1 cellular context compared by ENCODE assay signal in genomic region chr1:53311104-53311908, GRCh38.
A peak's percentile ranks its signal among the peaks of the same experiment; 100 is the strongest.
TF ChIP-seq lines count a peak whose summit lies in the region.

No MANE protein-coding gene starts in this region.

TF ChIP-seq in K562, 482 proteins besides CTCF, POLR2A, EP300 and RAD21:
- no peak for TF ChIP-seq ZBTB9 (CRISPR knock-in tag; IDR thresholded peaks at IDR 0.05)
- TF ChIP-seq RBM25 (IDR thresholded peaks at IDR 0.05; ENCODE audit: low read depth, low read length, severe bottlenecking), result peak; percentile 51
- TF ChIP-seq BCOR (IDR thresholded peaks at IDR 0.05), result peak; percentile 64
- 0 out of 2 replicates have a peak, but pooled peaks have one; percentile 20 for TF ChIP-seq POLR2G (IDR thresholded peaks at IDR 0.05; ENCODE audit: low read depth, low read length)
